ENCODE assay signal across 1 cellular context in genomic region chr5:141863569-141864178, GRCh38.
A peak's percentile ranks its signal among the peaks of the same experiment; 100 is the strongest.
TF ChIP-seq lines count a peak whose summit lies in the region.

No MANE protein-coding gene starts in this region.

TF ChIP-seq in K562, 482 proteins besides CTCF, POLR2A, EP300 and RAD21:
- no peak for TF ChIP-seq SMARCA4 (IDR thresholded peaks at IDR 0.05)
- peak; percentile 79 for TF ChIP-seq ZBTB9 (CRISPR knock-in tag; IDR thresholded peaks at IDR 0.05)
